Comparison of ENCODE assay signal across 9 cellular contexts in the genomic region with DNA sequence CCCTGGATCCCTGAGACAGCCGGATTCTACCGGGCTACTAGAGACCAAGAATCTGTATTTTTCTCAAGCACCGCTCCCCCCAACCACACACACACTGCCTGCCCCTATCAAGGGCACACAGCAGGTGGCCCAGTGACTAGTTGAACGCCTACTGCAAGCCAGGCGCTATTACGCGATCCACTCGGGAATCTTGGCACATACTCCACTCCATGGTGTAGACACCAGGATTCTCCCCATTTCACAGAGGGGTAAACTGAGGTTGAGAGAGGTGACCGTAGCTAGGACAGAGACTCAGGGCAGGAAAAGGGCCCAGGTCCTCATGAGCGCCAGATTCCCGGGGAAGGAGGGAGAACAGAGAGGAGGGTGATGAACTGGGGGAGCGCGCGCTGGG. TPM values are rescaled to one million over a fixed set of nuclear protein-coding genes. Genes with fewer than 3 reads are reported as not detected.
A peak's percentile ranks its signal among the peaks of the same experiment; 100 is the strongest.
DNase-seq lines count a peak whose midpoint lies in the region; ATAC-seq, FAIRE-seq and TF ChIP-seq lines count a peak whose summit lies in the region.
"Had no signal": no experiment of that assay in that cellular context is flagged by ENCODE, and none has a peak within 500 bp of the region (broad histone marks: within the 10 kb centered on the region; RNA-seq: fewer than 3 reads in every experiment).

No MANE protein-coding gene starts in this region.

- H3K4me3 ChIP-seq in body of pancreas (peak overlapping the region; percentile 69 to 86), vagina (peak overlapping the region; percentile 93 to 98)

- intact Hi-C loops in Right ventricle myocardium inferior (cut with DNase I) = no loop called here
- intact Hi-C loops in cardiac septum (cut with DNase I) = no loop called here
- intact Hi-C loops in body of pancreas (cut with DNase I) = no loop called here
- intact Hi-C loops in vagina (cut with DNase I) = no loop called here

- no peak for TF ChIP-seq CTCF in body of pancreas (IDR thresholded peaks at IDR 0.05)
- TF ChIP-seq CTCF in vagina (IDR thresholded peaks at IDR 0.05) = no peak

- H3K27ac ChIP-seq in body of pancreas (peak overlapping the region; percentile 68 to 80 (median 75)), vagina (peak overlapping the region; percentile 96)

- no peaks in the 10 kb centered on the region for H3K9me3 Mint-ChIP-seq in memory B cell

- H3K36me3 ChIP-seq in body of pancreas (replicated peaks in 1 of 2; ENCODE audit: insufficient read depth in 1 of 2, low read depth in 2 of 2) (no peaks in the 10 kb centered on the region), vagina (peaks cover 0 to 5% of the 10 kb centered on the region in 2 donors)

- H3K36me3 Mint-ChIP-seq in memory B cell = peaks cover 8% of the 10 kb centered on the region

- no peak for TF ChIP-seq POLR2A in body of pancreas (IDR thresholded peaks at IDR 0.05)
- TF ChIP-seq POLR2A in vagina (IDR thresholded peaks at IDR 0.05) = no peak

- peak overlapping the region; percentile 85 for H3K27ac Mint-ChIP-seq in memory B cell

- WGBS in body of pancreas, 2 donors = 13 to 22% methylated on average over 8 to 13 of the region's 14 CpGs

- no peak for FAIRE-seq in RCC 7860 (lab: Jason Lieb, UNC)

- DNase-seq in Right ventricle myocardium inferior (ENCODE audit: missing footprints) = no peak
- DNase-seq in cardiac septum (ENCODE audit: low spot score) = no peak
- no peak for DNase-seq in body of pancreas
- no peak for DNase-seq in memory B cell (ENCODE audit: low spot score in 2 of 2)
- DNase-seq in vagina (ENCODE audit: extremely low spot score in 2 of 2) = no peak
- DNase-seq in NCI-H1694 treated with DMSO at 0.1 percent for 48 hours (lab: John Stamatoyannopoulos, UW) = no peak
- DNase-seq in glomerular visceral epithelial cell (ENCODE audit: extremely low spot score) = no peak
- DNase-seq in RCC 7860 (ENCODE audit: low spot score) = no peak
- DNase-seq: GF-D8 had no signal

- ATAC-seq in Right ventricle myocardium inferior (peak; percentile 14), body of pancreas (peak; percentile 10), memory B cell (ENCODE audit: low read depth) (no peak)

- H3K4me1 ChIP-seq in body of pancreas (no peaks in the 10 kb centered on the region), vagina (peaks cover 11% of the 10 kb centered on the region)

- H3K27me3 Mint-ChIP-seq in memory B cell = no peaks in the 10 kb centered on the region

- H3K4me1 Mint-ChIP-seq in memory B cell = peaks cover 14% of the 10 kb centered on the region

- H3K4me3 Mint-ChIP-seq in memory B cell = peak overlapping the region; percentile 97

- no peaks in the 10 kb centered on the region for H3K27me3 ChIP-seq in body of pancreas
- no peaks in the 10 kb centered on the region for H3K27me3 ChIP-seq in vagina

- H3K9me3 ChIP-seq in body of pancreas (no peaks in the 10 kb centered on the region), vagina (no peaks in the 10 kb centered on the region)

RNA-seq across cellular contexts. Expression of gene SHFL, which starts 0.5 kb away (rescaled TPM):
- total RNA-seq in Right ventricle myocardium inferior = 9.7 TPM
- total RNA-seq in cardiac septum = 9.4 TPM
- total RNA-seq in body of pancreas = 10 to 100 TPM; 19.1 to 21.0 TPM
- 46.9 TPM for total RNA-seq in vagina

RNA-seq across cellular contexts. Expression of gene ANGPTL6, which starts 16.8 kb away (rescaled TPM):
- total RNA-seq in Right ventricle myocardium inferior = not detected
- total RNA-seq in cardiac septum = 0.19 TPM
- not detected for total RNA-seq in body of pancreas
- not detected for total RNA-seq in vagina

RNA-seq across cellular contexts. Expression of gene PPAN, which starts 20.5 kb away (rescaled TPM):
- 27.0 TPM for total RNA-seq in Right ventricle myocardium inferior
- total RNA-seq in cardiac septum = 29.5 TPM
- total RNA-seq in body of pancreas = 10 to 100 TPM; 11.5 to 14.0 TPM
- total RNA-seq in vagina = 55.2 TPM

RNA-seq across cellular contexts. Expression of gene P2RY11, which starts 25.9 kb away (rescaled TPM):
- total RNA-seq in Right ventricle myocardium inferior (4.5 TPM), cardiac septum (10.0 TPM), body of pancreas (1 to 10 TPM; 2.9 to 3.6 TPM), vagina (9.1 TPM)

RNA-seq across cellular contexts. Expression of gene EIF3G, which starts 34.1 kb away (rescaled TPM):
- total RNA-seq in Right ventricle myocardium inferior (167 TPM), cardiac septum (126 TPM), body of pancreas (100 to 1,000 TPM; 192 to 209 TPM), vagina (249 TPM)
